In genomic region chr4:137378393-137379290, GRCh38 we compare ENCODE assay signal across 19 cellular contexts.
"Had no signal": no experiment of that assay in that cellular context is flagged by ENCODE, and none has a peak within 500 bp of the region (broad histone marks: within the 10 kb centered on the region; RNA-seq: fewer than 3 reads in every experiment).

No MANE protein-coding gene starts in this region.

- H3K27ac Mint-ChIP-seq: activated B cell treated with CpG ODN at 0.5 μM for 24 hours; activated CD4-positive, alpha-beta memory T cell treated with anti-CD3 and anti-CD28 coated beads for 36 hours; activated naive CD8-positive, alpha-beta T cell; activated T-helper 1 cell treated with anti-CD3 and anti-CD28 coated beads, Interleukin-12 subunit alpha, Interleukin-12 subunit beta, Interleukin-2, Interleukin-4 antibody, amounts not matched to agents 30 ng/mL and 10 ng/mL and 1 ng/mL, durations not matched to agents 14 hours and 24 hours and 36 hours; nephron progenitor cell; stimulated activated naive B cell treated with anti-CD40 and anti-IgM and Interleukin-4, amounts not matched to agents 10 μg/mL and 1 μg/mL and 100 μg/mL, for 72 hours had no signal

- H3K36me3 Mint-ChIP-seq: activated CD4-positive, alpha-beta memory T cell treated with anti-CD3 and anti-CD28 coated beads for 36 hours; activated naive CD8-positive, alpha-beta T cell; stimulated activated naive B cell treated with anti-CD40 and anti-IgM and Interleukin-4, amounts not matched to agents 10 μg/mL and 1 μg/mL and 100 μg/mL, for 72 hours had no signal

- ATAC-seq: stimulated activated naive B cell treated with anti-CD40 and anti-IgM and Interleukin-4, amounts not matched to agents 10 μg/mL and 1 μg/mL and 100 μg/mL, for 72 hours; upper lobe of right lung had no signal

- H3K9me3 Mint-ChIP-seq: nephron progenitor cell had no signal

- H3K4me1 Mint-ChIP-seq: activated B cell treated with CpG ODN at 0.5 μM for 24 hours; central memory CD8-positive, alpha-beta T cell; stimulated activated naive B cell treated with anti-CD40 and anti-IgM and Interleukin-4, amounts not matched to agents 10 μg/mL and 1 μg/mL and 100 μg/mL, for 72 hours had no signal

- H3K27me3 Mint-ChIP-seq: activated B cell treated with CpG ODN at 0.5 μM for 24 hours; activated CD4-positive, alpha-beta memory T cell treated with anti-CD3 and anti-CD28 coated beads for 36 hours; activated naive CD8-positive, alpha-beta T cell; central memory CD8-positive, alpha-beta T cell; stimulated activated naive B cell treated with anti-CD40 and anti-IgM and Interleukin-4, amounts not matched to agents 10 μg/mL and 1 μg/mL and 100 μg/mL, for 72 hours had no signal

- DNase-seq: activated B cell treated with CpG ODN at 0.5 μM for 24 hours; activated CD4-positive, alpha-beta memory T cell treated with anti-CD3 and anti-CD28 coated beads for 36 hours; activated CD4-positive, alpha-beta T cell treated with anti-CD3 and anti-CD28 coated beads for 4 hours; activated gamma-delta T cell treated with Interleukin-2 at 50 U/mL for 16 hours; activated T-cell treated with anti-CD3 and anti-CD28 coated beads for 4 hours; hypothalamus; islet precursor cell; midbrain; nephron progenitor cell; nucleus accumbens; posterior cingulate gyrus; stimulated activated naive B cell treated with anti-CD40 and anti-IgM and Interleukin-4, amounts not matched to agents 10 μg/mL and 1 μg/mL and 100 μg/mL, for 72 hours; upper lobe of right lung had no signal

- H3K4me3 Mint-ChIP-seq: activated B cell treated with CpG ODN at 0.5 μM for 24 hours; activated CD4-positive, alpha-beta memory T cell treated with anti-CD3 and anti-CD28 coated beads for 36 hours; activated naive CD8-positive, alpha-beta T cell; activated T-helper 1 cell treated with anti-CD3 and anti-CD28 coated beads, Interleukin-12 subunit alpha, Interleukin-12 subunit beta, Interleukin-2, Interleukin-4 antibody, amounts not matched to agents 30 ng/mL and 10 ng/mL and 1 ng/mL, durations not matched to agents 14 hours and 24 hours and 36 hours; central memory CD8-positive, alpha-beta T cell; nephron progenitor cell; stimulated activated naive B cell treated with anti-CD40 and anti-IgM and Interleukin-4, amounts not matched to agents 10 μg/mL and 1 μg/mL and 100 μg/mL, for 72 hours had no signal

- H3K4me3 ChIP-seq: coronary artery, lung, thoracic aorta, upper lobe of right lung had no signal
